9 cellular contexts compared by ENCODE assay signal in genomic region chr22:41914611-41915034, GRCh38. TPM values are rescaled to one million over a fixed set of nuclear protein-coding genes. Genes with fewer than 3 reads are reported as not detected.
DNase-seq lines count a peak whose midpoint lies in the region; ATAC-seq, FAIRE-seq and TF ChIP-seq lines count a peak whose summit lies in the region.
"Had no signal": no experiment of that assay in that cellular context is flagged by ENCODE, and none has a peak within 500 bp of the region (broad histone marks: within the 10 kb centered on the region; RNA-seq: fewer than 3 reads in every experiment).

No MANE protein-coding gene starts in this region.

- H3K36me3 Mint-ChIP-seq in GM23338 (ENCODE audit: low read depth) (no peaks in the 10 kb centered on the region; the same call in 2 of the 3 replicates), astrocyte (ENCODE audit: low read depth, unreplicated experiment) (no peaks in the 10 kb centered on the region), nephron progenitor cell (ENCODE audit: low read depth) (no peaks in the 10 kb centered on the region)

- peaks cover 99% of the 10 kb centered on the region for H4K20me1 ChIP-seq in BLaER1
- H4K20me1 ChIP-seq in GM23338 (replicated peaks; ENCODE audit: insufficient read depth), result peaks cover 3% of the 10 kb centered on the region
- peaks cover 27% of the 10 kb centered on the region for H4K20me1 ChIP-seq in astrocyte (ENCODE audit: insufficient read depth, low read length)

- H3K27ac Mint-ChIP-seq in GM23338 (no peak overlapping the region), astrocyte (ENCODE audit: unreplicated experiment) (no peak overlapping the region), nephron progenitor cell (no peak overlapping the region)

- H3K36me3 ChIP-seq in BLaER1 (no peaks in the 10 kb centered on the region), GM23338 (ENCODE audit: insufficient read depth) (no peaks in the 10 kb centered on the region), astrocyte (ENCODE audit: insufficient read depth, low read length) (no peaks in the 10 kb centered on the region)

- peaks cover 14% of the 10 kb centered on the region for H3K4me1 Mint-ChIP-seq in GM23338
- H3K4me1 Mint-ChIP-seq in astrocyte (ENCODE audit: low read depth, unreplicated experiment), result peaks cover 5% of the 10 kb centered on the region
- peaks cover 38% of the 10 kb centered on the region for H3K4me1 Mint-ChIP-seq in nephron progenitor cell

- H3K4me2 ChIP-seq in BLaER1 (peak overlapping the region; percentile 96), GM23338 (peak overlapping the region; percentile 84), astrocyte (ENCODE audit: low read length) (peak overlapping the region; percentile 39)

- no peaks in the 10 kb centered on the region for H3K9me2 ChIP-seq in GM23338 (ENCODE audit: insufficient read depth)

- FAIRE-seq in astrocyte (lab: Jason Lieb, UNC), result no peak

- H3K9me3 ChIP-seq in BLaER1 (no peaks in the 10 kb centered on the region), astrocyte (ENCODE audit: insufficient read depth, low read depth, low read length) (no peaks in the 10 kb centered on the region)

- no peak for TF ChIP-seq CTCF in GM23338 (conservative IDR thresholded peaks at IDR 0.05; ENCODE audit: low read depth in 2 of 2)
- TF ChIP-seq CTCF in astrocyte (IDR thresholded peaks at IDR 0.05; ENCODE audit: insufficient read depth, low read depth, low read length), result no peak
- no peak for TF ChIP-seq CTCF in nephron progenitor cell (IDR thresholded peaks at IDR 0.05)

- H3K9me3 Mint-ChIP-seq in GM23338 (peaks cover 6% of the 10 kb centered on the region), astrocyte (ENCODE audit: unreplicated experiment) (no peaks in the 10 kb centered on the region), nephron progenitor cell (no peaks in the 10 kb centered on the region)

- H2AFZ ChIP-seq in GM23338 (no peak overlapping the region; the same call in 1 of the 2 replicates), astrocyte (ENCODE audit: low read depth, low read length) (no peak overlapping the region)

- H3F3A ChIP-seq in GM23338 (replicated peaks; ENCODE audit: low read depth), result peaks cover under 1% of the 10 kb centered on the region; the same call in 1 of the 2 replicates

- H3K27ac ChIP-seq in BLaER1 (no peak overlapping the region), GM23338 (ENCODE audit: low read depth) (no peak overlapping the region), astrocyte (ENCODE audit: low read depth, low read length) (no peak overlapping the region)

- DNase-seq in GM23338 (ENCODE audit: low spot score) (no peak), astrocyte (ENCODE audit: low read depth) (no peak), nephron progenitor cell (peak; percentile 47), amniotic stem cell (lab: John Stamatoyannopoulos, UW) (no peak), RKO (ENCODE audit: low spot score) (no peak), NOMO-1 treated with dmso at 0.1 percent for 144 hours (lab: John Stamatoyannopoulos, UW; ENCODE audit: unreplicated experiment) (no peak)

- ATAC-seq in GM23338 (no peak; the same call in 2 of the 3 replicates), HG02981 (IDR thresholded peaks at IDR 0.05; ENCODE audit: unreplicated experiment) (no peak)

- H3K9ac ChIP-seq in BLaER1 (peak overlapping the region; percentile 57), astrocyte (ENCODE audit: low read length) (no peak overlapping the region)

- H3K4me3 Mint-ChIP-seq in GM23338 (no peak overlapping the region), astrocyte (ENCODE audit: unreplicated experiment) (no peak overlapping the region), nephron progenitor cell (no peak overlapping the region)

- H3K4me3 ChIP-seq in BLaER1 (peak overlapping the region; percentile 67), GM23338 (peak overlapping the region; percentile 64; the same call in 1 of the 2 replicates), astrocyte (ENCODE audit: insufficient read depth, low read depth, low read length) (no peak overlapping the region)

- H3K27me3 Mint-ChIP-seq in GM23338 (ENCODE audit: insufficient read depth, low read depth, poor library complexity) (peaks cover 83% of the 10 kb centered on the region), astrocyte (ENCODE audit: low read depth, unreplicated experiment) (peaks cover 50% of the 10 kb centered on the region), nephron progenitor cell (ENCODE audit: low read depth, poor library complexity) (peaks cover 81% of the 10 kb centered on the region)

- H3K79me2 ChIP-seq in GM23338 (replicated peaks; ENCODE audit: insufficient read depth) (no peaks in the 10 kb centered on the region), astrocyte (ENCODE audit: insufficient read depth, low read length) (no peaks in the 10 kb centered on the region)

- H3K4me1 ChIP-seq in BLaER1 (peaks cover 57% of the 10 kb centered on the region), GM23338 (ENCODE audit: insufficient read depth) (peaks cover 20% of the 10 kb centered on the region; the same call in 1 of the 2 replicates), astrocyte (ENCODE audit: insufficient read depth, low read length) (peaks cover 18% of the 10 kb centered on the region)

- peaks cover 84% of the 10 kb centered on the region for H3K27me3 ChIP-seq in BLaER1
- peaks cover 100% of the 10 kb centered on the region for H3K27me3 ChIP-seq in GM23338 (ENCODE audit: insufficient read depth)
- peaks cover 57% of the 10 kb centered on the region for H3K27me3 ChIP-seq in astrocyte (ENCODE audit: insufficient read depth, low read length)

TF ChIP-seq in GM23338, 12 proteins besides CTCF, POLR2A, EP300 and RAD21:
- TF ChIP-seq ETS1 (IDR thresholded peaks at IDR 0.05), result no peak
- TF ChIP-seq NANOG (IDR thresholded peaks at IDR 0.05; ENCODE audit: borderline replicate concordance), result no peak
- TF ChIP-seq POLR2AphosphoS5 (IDR thresholded peaks at IDR 0.05; ENCODE audit: low read depth), result no peak
- TF ChIP-seq EZH2phosphoT487 (IDR thresholded peaks at IDR 0.05; ENCODE audit: unreplicated experiment), result no peak
- TF ChIP-seq ZNF331 (CRISPR knock-in tag; IDR thresholded peaks at IDR 0.05; ENCODE audit: low read depth), result no peak
- TF ChIP-seq EZH2 (IDR thresholded peaks at IDR 0.05; ENCODE audit: low read depth, unreplicated experiment), result peak; percentile 68

RNA-seq across cellular contexts. Expression of gene SHISA8, which starts 0.3 kb away (rescaled TPM):
- total RNA-seq in GM23338 (2014; rRNA removed; shearing (Covaris generic)), result 0.62 and 5.1 TPM in 2 replicates
- polyA plus RNA-seq in GM23338 (2016; fragmentation: Nextera tagmentation; extraction: Ambion mirVana), result 0.21 TPM in 1 of 2 replicates, not detected in the other
- total RNA-seq in astrocyte, result not detected in 2 replicates
- total RNA-seq: Calu3 had no signal

RNA-seq across cellular contexts. Expression of gene TNFRSF13C, which starts 12.0 kb away (rescaled TPM):
- 0.97 and 1.7 TPM in 2 replicates for total RNA-seq in GM23338 (2014; rRNA removed; shearing (Covaris generic))
- 0.75 and 1.0 TPM in 2 replicates for polyA plus RNA-seq in GM23338 (2016; fragmentation: Nextera tagmentation; extraction: Ambion mirVana)
- 0.12 TPM in 1 of 2 replicates, not detected in the other for total RNA-seq in astrocyte

RNA-seq across cellular contexts. Expression of gene CENPM, which starts 32.3 kb away (rescaled TPM):
- total RNA-seq in GM23338 (2014; rRNA removed; shearing (Covaris generic)), result 40.0 and 61.6 TPM in 2 replicates
- 50.0 and 51.1 TPM in 2 replicates for polyA plus RNA-seq in GM23338 (2016; fragmentation: Nextera tagmentation; extraction: Ambion mirVana)
- total RNA-seq in astrocyte, result 0.84 and 2.0 TPM in 2 replicates

RNA-seq across cellular contexts. Expression of gene SEPTIN3, which starts 54.6 kb away (rescaled TPM):
- total RNA-seq in GM23338 (2014; rRNA removed; shearing (Covaris generic)), result 28.4 and 30.7 TPM in 2 replicates
- 16.4 and 19.4 TPM in 2 replicates for polyA plus RNA-seq in GM23338 (2016; fragmentation: Nextera tagmentation; extraction: Ambion mirVana)
- total RNA-seq in astrocyte, result 0.43 and 0.52 TPM in 2 replicates

Comparison
In these comparisons a context has a peak if more than half of its experiments do, and no peak if none do; other contexts are left out.
1. H3K4me2 ChIP-seq: peak in every context shown above with its lines; median percentile 96 in BLaER1; 84 in GM23338; 39 in astrocyte.
2. RNA of gene CENPM, which starts 32.3 kb away (total RNA-seq): 40.0 to 61.6 TPM in GM23338; 0.84 to 2.0 TPM in astrocyte; every median in the first group is over 10 times any median in the second.